8 cellular contexts compared by ENCODE assay signal in the genomic region with DNA sequence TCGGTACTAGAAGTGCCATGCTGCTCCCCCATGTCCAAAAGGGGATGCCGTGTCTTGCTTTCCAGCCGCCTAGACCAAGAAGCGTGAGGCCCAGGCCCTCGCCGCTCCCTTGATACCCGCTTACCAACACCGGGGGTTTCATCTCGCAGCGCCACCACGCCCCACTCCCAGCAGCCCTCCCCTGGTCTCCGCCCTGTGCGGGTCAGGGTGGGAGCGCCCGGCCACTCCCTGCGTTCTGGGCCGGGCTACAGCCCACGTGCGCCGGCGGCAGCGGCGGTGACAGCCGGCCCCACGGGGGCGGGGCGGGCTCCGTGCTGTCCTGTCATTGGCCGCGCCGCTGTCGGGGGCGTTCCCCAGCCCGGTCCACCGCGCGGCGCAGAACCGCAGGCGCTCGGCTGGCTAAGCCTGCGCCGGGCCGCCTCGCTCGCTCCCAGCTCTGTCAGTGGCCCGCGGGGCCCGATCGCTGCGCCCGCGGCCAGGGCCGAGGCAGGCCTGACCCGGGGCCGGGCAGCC. TPM values are rescaled to one million over a fixed set of nuclear protein-coding genes. Genes with fewer than 3 reads are reported as not detected.
DNase-seq lines count a peak whose midpoint lies in the region; ATAC-seq, FAIRE-seq and TF ChIP-seq lines count a peak whose summit lies in the region.

A gene with protein sequence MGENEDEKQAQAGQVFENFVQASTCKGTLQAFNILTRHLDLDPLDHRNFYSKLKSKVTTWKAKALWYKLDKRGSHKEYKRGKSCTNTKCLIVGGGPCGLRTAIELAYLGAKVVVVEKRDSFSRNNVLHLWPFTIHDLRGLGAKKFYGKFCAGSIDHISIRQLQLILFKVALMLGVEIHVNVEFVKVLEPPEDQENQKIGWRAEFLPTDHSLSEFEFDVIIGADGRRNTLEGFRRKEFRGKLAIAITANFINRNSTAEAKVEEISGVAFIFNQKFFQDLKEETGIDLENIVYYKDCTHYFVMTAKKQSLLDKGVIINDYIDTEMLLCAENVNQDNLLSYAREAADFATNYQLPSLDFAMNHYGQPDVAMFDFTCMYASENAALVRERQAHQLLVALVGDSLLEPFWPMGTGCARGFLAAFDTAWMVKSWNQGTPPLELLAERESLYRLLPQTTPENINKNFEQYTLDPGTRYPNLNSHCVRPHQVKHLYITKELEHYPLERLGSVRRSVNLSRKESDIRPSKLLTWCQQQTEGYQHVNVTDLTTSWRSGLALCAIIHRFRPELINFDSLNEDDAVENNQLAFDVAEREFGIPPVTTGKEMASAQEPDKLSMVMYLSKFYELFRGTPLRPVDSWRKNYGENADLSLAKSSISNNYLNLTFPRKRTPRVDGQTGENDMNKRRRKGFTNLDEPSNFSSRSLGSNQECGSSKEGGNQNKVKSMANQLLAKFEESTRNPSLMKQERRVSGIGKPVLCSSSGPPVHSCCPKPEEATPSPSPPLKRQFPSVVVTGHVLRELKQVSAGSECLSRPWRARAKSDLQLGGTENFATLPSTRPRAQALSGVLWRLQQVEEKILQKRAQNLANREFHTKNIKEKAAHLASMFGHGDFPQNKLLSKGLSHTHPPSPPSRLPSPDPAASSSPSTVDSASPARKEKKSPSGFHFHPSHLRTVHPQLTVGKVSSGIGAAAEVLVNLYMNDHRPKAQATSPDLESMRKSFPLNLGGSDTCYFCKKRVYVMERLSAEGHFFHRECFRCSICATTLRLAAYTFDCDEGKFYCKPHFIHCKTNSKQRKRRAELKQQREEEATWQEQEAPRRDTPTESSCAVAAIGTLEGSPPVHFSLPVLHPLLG (plus strand): TSS at position 390 of the 513 bp plus-strand sequence. CDS start 51,566 bp downstream, outside the sequence.

- peak within 1 kb of the TSS; percentile 90 for H3K4ac ChIP-seq in IMR-90 (ENCODE audit: low read depth, low read length)

- TF ChIP-seq RAD21 in IMR-90 (IDR thresholded peaks at IDR 0.05; ENCODE audit: low read length), result no peak

- H3K4me1 ChIP-seq in IMR-90 (ENCODE audit: control insufficient read depth, insufficient read depth, low read length) (peaks cover 30% of the 10 kb centered on the region), Panc1 (ENCODE audit: control insufficient read depth, insufficient read depth, low read length) (peaks cover 26% of the 10 kb centered on the region), muscle layer of duodenum (ENCODE audit: control insufficient read depth in 1 of 2, insufficient read depth in 2 of 2, low read length in 2 of 2) (peaks cover 5 to 6% of the 10 kb centered on the region in 2 donors)

- BruUV-seq in IMR-90 (replicated peaks; lab: Mats Ljungman, UMichigan) (no TSS peak), Panc1 (replicated peaks; lab: Mats Ljungman, UMichigan) (no TSS peak)

- H2BK5ac ChIP-seq in IMR-90 (ENCODE audit: low read depth, low read length, poor library complexity, severe bottlenecking), result peak within 1 kb of the TSS; percentile 78

- peak within 1 kb of the TSS; percentile 78 for H3K23ac ChIP-seq in IMR-90 (ENCODE audit: low read depth, low read length)

- peak within 1 kb of the TSS; percentile 74 for H3K56ac ChIP-seq in IMR-90 (ENCODE audit: extremely low read depth, insufficient read depth, low read length)

- H4K91ac ChIP-seq in IMR-90 (ENCODE audit: insufficient read depth, low read depth, low read length), result peak within 1 kb of the TSS; percentile 76

- H2BK20ac ChIP-seq in IMR-90 (ENCODE audit: low read depth, low read length), result peak within 1 kb of the TSS; percentile 79

- H3K4me3 ChIP-seq in IMR-90 (ENCODE audit: insufficient read depth, low read depth, low read length), result peak within 1 kb of the TSS; percentile 80
- H3K4me3 ChIP-seq in Panc1 (ENCODE audit: low read depth in 2 of 2, low read length in 2 of 2), result peak within 1 kb of the TSS; percentile 75 to 91
- H3K4me3 ChIP-seq in muscle layer of duodenum (ENCODE audit: low read depth in 1 of 2, low read length in 2 of 2), result peak within 1 kb of the TSS; percentile 68 to 87

- POLR2A ChIA-PET in IMR-90 (lab: Charles Lee; ENCODE audit: unreplicated experiment) (interaction anchor here (0.5 to 1.6 kb wide), 4 partner anchors 22 to 176 kb away, joined by 3 to 5 read pairs (median 3); no protein-coding TSS in a partner anchor), Panc1 (lab: Charles Lee) (interaction anchor here (0.5 to 0.7 kb wide), 3 partner anchors 21 to 267 kb away, joined by 4 to 6 read pairs (median 5); no protein-coding TSS in a partner anchor)

- peaks cover 1% of the 10 kb centered on the region; the same call in 1 of the 2 replicates for H3K36me3 ChIP-seq in IMR-90 (ENCODE audit: control insufficient read depth, insufficient read depth, low read length)
- H3K36me3 ChIP-seq in Panc1 (ENCODE audit: control insufficient read depth, insufficient read depth, low read length), result 0 out of 2 replicates have a peak, but pooled peaks cover 2% of the 10 kb centered on the region
- H3K36me3 ChIP-seq in muscle layer of duodenum (ENCODE audit: control insufficient read depth in 1 of 2, insufficient read depth in 2 of 2, low read length in 2 of 2), result no peaks in the 10 kb centered on the region

- H3K9me1 ChIP-seq in IMR-90 (ENCODE audit: insufficient read depth, low read length), result peaks cover 28% of the 10 kb centered on the region

- peak within 1 kb of the TSS; percentile 59 for H4K5ac ChIP-seq in IMR-90 (ENCODE audit: low read depth, low read length)

- H2BK120ac ChIP-seq in IMR-90 (ENCODE audit: low read depth, low read length), result peak within 1 kb of the TSS; percentile 70

- intact Hi-C loops in IMR-90 (cut with micrococcal nuclease), result loop anchor here (2.0 to 5.0 kb wide), 2 partner anchors 23 to 172 kb away; no protein-coding TSS in a partner anchor
- intact Hi-C loops in Panc1 (cut with micrococcal nuclease; ENCODE audit: unreplicated experiment), result loop anchor here (5.0 kb wide), 1 partner anchor 63 kb away; no protein-coding TSS in a partner anchor

- H3K9ac ChIP-seq in IMR-90 (ENCODE audit: low read depth, low read length), result peak within 1 kb of the TSS; percentile 91

- peak within 1 kb of the TSS; percentile 98 for H3K4me2 ChIP-seq in IMR-90 (ENCODE audit: low read depth, low read length)

- H4K20me1 ChIP-seq in IMR-90 (ENCODE audit: insufficient read depth, low read length), result peaks cover 11% of the 10 kb centered on the region; the same call in 1 of the 2 replicates

- H3K9me3 ChIP-seq in IMR-90 (ENCODE audit: control insufficient read depth, insufficient read depth, low read length), result no peaks in the 10 kb centered on the region
- no peaks in the 10 kb centered on the region for H3K9me3 ChIP-seq in Panc1 (ENCODE audit: control insufficient read depth, insufficient read depth, low read depth, low read length)
- H3K9me3 ChIP-seq in muscle layer of duodenum (ENCODE audit: control insufficient read depth in 1 of 2, low read length in 2 of 2), result no peaks in the 10 kb centered on the region

- H2AFZ ChIP-seq in IMR-90 (replicated peaks; ENCODE audit: low read length, poor library complexity), result peak within 1 kb of the TSS; percentile 93

- DNase-seq in D721Med (ENCODE audit: insufficient read length, low spot score) (peak; percentile 85), IMR-90 (peak; percentile 85), Panc1 (ENCODE audit: low read depth, low spot score) (no peak)
- peak; percentile 87 to 93 for DNase-seq in activated T-cell treated with anti-CD3 and anti-CD28 coated beads, Interleukin-2, amount 50 U/mL, for 48 hours
- peak; percentile 65 for DNase-seq in stimulated activated CD8-positive, alpha-beta memory T cell treated with anti-CD3 and anti-CD28 coated beads, Interleukin-7, amount 100 ng/mL, for 24 hours (ENCODE audit: low read depth)

- peaks cover 8 to 52% of the 10 kb centered on the region in 2 experiments; a peak in 3 of 4 replicates for H3K79me1 ChIP-seq in IMR-90 (ENCODE audit: low read depth in 1 of 2, low read length in 2 of 2)

- peak within 1 kb of the TSS; percentile 71 for H3K27ac ChIP-seq in IMR-90 (ENCODE audit: insufficient read depth, low read length)
- H3K27ac ChIP-seq in Panc1 (ENCODE audit: low read length), result peak within 1 kb of the TSS; percentile 88
- H3K27ac ChIP-seq in muscle layer of duodenum (ENCODE audit: low read length), result peak within 1 kb of the TSS; percentile 85

- H3K14ac ChIP-seq in IMR-90 (replicated peaks; ENCODE audit: low read depth, low read length), result peak within 1 kb of the TSS; percentile 97

- ATAC-seq in GM21576 (IDR thresholded peaks at IDR 0.05; ENCODE audit: unreplicated experiment) (peak; percentile 97), IMR-90 (ENCODE audit: low read depth) (peak; percentile 93), Panc1 (peak; percentile 98), esophagus mucosa (peak; percentile 98)

- WGBS in IMR-90 (ENCODE audit: extremely low coverage in 2 of 2, insufficient read length in 1 of 2), 2 experiments, result 0% methylated on average over 45 of the region's 56 CpGs; no CpG with 5 or more reads in 1 of the 2 experiments

- FAIRE-seq in D721Med (lab: Jason Lieb, UNC), result no peak

- H3K18ac ChIP-seq in IMR-90 (ENCODE audit: low read depth, low read length), result peak within 1 kb of the TSS; percentile 34

- H2AK9ac ChIP-seq in IMR-90 (replicated peaks; ENCODE audit: low read depth, low read length, poor library complexity), result peak within 1 kb of the TSS; percentile 94

- TF ChIP-seq POLR2A in IMR-90 (IDR thresholded peaks at IDR 0.05; ENCODE audit: low read depth, low read length), result peak; percentile 90

- H3K27me3 ChIP-seq in IMR-90 (ENCODE audit: control insufficient read depth, insufficient read depth, low read length) (no peaks in the 10 kb centered on the region), Panc1 (ENCODE audit: control insufficient read depth, insufficient read depth, low read length) (no peaks in the 10 kb centered on the region), muscle layer of duodenum (ENCODE audit: low read depth, low read length) (no peaks in the 10 kb centered on the region)

- in situ Hi-C loops in IMR-90 (cut with MboI; ENCODE audit: low sequenced_read_pairs), result loop anchor here (10.0 kb wide), 1 partner anchor 125 kb away; no protein-coding TSS in a partner anchor
- in situ Hi-C loops in Panc1 (cut with HindIII; ENCODE audit: low pct_unique_long_range_greater_than_20kb, low sequenced_read_pairs), result no loop called here

- CTCF ChIA-PET in IMR-90 (lab: Yijun Ruan, JAX), result no interaction called here
- CTCF ChIA-PET in Panc1 (lab: Charles Lee), result interaction anchor here (1.0 kb wide), 1 partner anchor 54 kb away, joined by 4 read pairs; no protein-coding TSS in a partner anchor

- H2AK5ac ChIP-seq in IMR-90 (ENCODE audit: low read depth, low read length), result peak within 1 kb of the TSS; percentile 73

- H2BK15ac ChIP-seq in IMR-90 (ENCODE audit: low read depth, low read length), result peak within 1 kb of the TSS; percentile 75; the same call in 2 of the 3 replicates

- peak within 1 kb of the TSS; percentile 72 to 94 for H4K8ac ChIP-seq in IMR-90 (ENCODE audit: low read depth in 2 of 2, low read length in 2 of 2)

- dilution Hi-C loops in IMR-90 (cut with HindIII; ENCODE audit: low sequenced_read_pairs, unreplicated experiment), result no loop called here

- TF ChIP-seq CTCF in D721Med (IDR thresholded peaks at IDR 0.05; ENCODE audit: insufficient read depth, missing control alignments) (no peak), IMR-90 (conservative IDR thresholded peaks at IDR 0.05; ENCODE audit: low read depth, low read length) (no peak), Panc1 (IDR thresholded peaks at IDR 0.05) (no peak)

RNA-seq across cellular contexts. Expression of the gene that starts here (rescaled TPM):
- total RNA-seq in IMR-90 (2012; rRNA removed), result 285 and 336 TPM in 2 replicates
- polyA plus RNA-seq in IMR-90 (2012; rRNA removed), result 141 and 170 TPM in 2 replicates
- 63.9 and 84.9 TPM in 2 replicates for polyA plus RNA-seq in IMR-90 (2012; cell fraction: cytosol; rRNA removed)
- 109 and 162 TPM in 2 replicates for polyA plus RNA-seq in IMR-90 (2012; cell fraction: nucleus; rRNA removed; ENCODE audit: low replicate concordance)
- total RNA-seq in Panc1 (2021; ENCODE audit: unreplicated experiment), result 199 TPM
- 183 TPM for polyA plus RNA-seq in Panc1 (2012; ENCODE audit: insufficient read length)
- 15.5 TPM for total RNA-seq in esophagus mucosa

Comparison
In these comparisons a context has a peak if more than half of its experiments do, and no peak if none do; other contexts are left out.
1. RNA of the gene that starts here (total RNA-seq): 285 to 336 TPM in IMR-90 and 199 TPM in Panc1 (single experiment); 15.5 TPM in esophagus mucosa (single experiment); every median in the first group is over 10 times any median in the second.
2. Peak in every context shown above with its lines, with median percentiles within 50 percentile points of each other: ATAC-seq, H3K27ac ChIP-seq and H3K4me3 ChIP-seq.